Comparison of ENCODE assay signal across 13 cellular contexts in the genomic region with DNA sequence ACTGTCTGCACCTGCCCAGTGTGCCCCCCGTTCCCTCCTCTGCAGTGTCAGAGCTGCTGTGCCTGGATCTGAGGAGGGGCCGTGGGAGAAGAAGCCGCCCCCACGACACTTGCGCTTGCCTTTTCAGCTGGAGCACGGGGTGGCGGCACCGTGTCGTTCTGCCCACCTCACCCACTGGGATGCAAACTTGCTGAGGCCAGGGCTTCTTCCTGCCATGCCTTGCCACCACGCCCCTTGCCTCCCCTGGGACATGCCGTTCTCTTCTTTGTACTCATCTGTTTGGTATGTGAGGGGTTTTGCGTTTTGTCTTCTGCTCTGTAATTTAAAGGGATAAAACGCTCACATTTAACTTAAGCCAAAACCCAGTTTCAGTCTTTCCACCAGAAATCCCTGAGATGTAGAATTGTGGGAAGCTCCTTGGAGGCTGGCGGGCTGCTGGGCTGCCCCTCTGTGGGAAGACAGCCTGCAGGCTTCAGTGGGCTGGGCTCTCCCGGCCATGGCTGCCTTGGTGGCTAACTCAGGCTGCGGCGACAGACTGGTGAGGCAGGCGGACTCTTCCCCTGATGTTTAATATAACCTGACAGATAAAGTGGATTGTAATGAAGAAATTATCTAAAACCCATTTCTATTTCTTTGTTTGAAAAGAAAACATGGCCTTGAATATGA.
DNase-seq lines count a peak whose midpoint lies in the region; ATAC-seq, FAIRE-seq and TF ChIP-seq lines count a peak whose summit lies in the region.
"Had no signal": no experiment of that assay in that cellular context is flagged by ENCODE, and none has a peak within 500 bp of the region (broad histone marks: within the 10 kb centered on the region; RNA-seq: fewer than 3 reads in every experiment).

No MANE protein-coding gene starts in this region.

- H3K27me3 Mint-ChIP-seq in WTC11 (ENCODE audit: low read depth) = no peaks in the 10 kb centered on the region
- H3K27me3 Mint-ChIP-seq: CD4-positive, alpha-beta memory T cell had no signal

- 96% methylated on average over 18 of the region's 18 CpGs for WGBS in HepG2 (ENCODE audit: low lambda C conversion rate)
- WGBS in right lobe of liver (ENCODE audit: insufficient coverage, low coverage, low lambda C conversion rate, missing lambda C conversion rate) = 97% methylated on average over 7 of the region's 18 CpGs

- intact Hi-C loops in HepG2 (cut with micrococcal nuclease; ENCODE audit: unreplicated experiment) = no loop called here
- intact Hi-C loops in right lobe of liver (cut with DNase I) = no loop called here

- in situ Hi-C loops in HepG2 (cut with HindIII; ENCODE audit: extremely low pct_ligation_motif_present, low pct_unique_long_range_greater_than_20kb) (no loop called here), GM13976 (cut with MboI; ENCODE audit: low sequenced_read_pairs, unreplicated experiment) (no loop called here)

- no TSS peak for BruUV-seq in HepG2 (replicated peaks; lab: Mats Ljungman, UMichigan)

- POLR2A ChIA-PET in HepG2 (lab: Yijun Ruan, JAX) = no interaction called here
- POLR2A ChIA-PET in WTC11 (lab: Charles Lee) = interaction anchor here (0.6 kb wide), 1 partner anchor 28 kb away, joined by 4 read pairs; no protein-coding TSS in a partner anchor

- ATAC-seq in HepG2 (no peak), right lobe of liver (no peak), WTC11 (no peak), GM18520 (IDR thresholded peaks at IDR 0.05; ENCODE audit: unreplicated experiment) (no peak)
- ATAC-seq: left cardiac atrium had no signal

- no peak overlapping the region for H3K9ac ChIP-seq in HepG2 (ENCODE audit: insufficient read depth, low read depth, low read length)
- peak overlapping the region; percentile 61 for H3K9ac ChIP-seq in keratinocyte (ENCODE audit: control insufficient read depth, extremely low read depth, insufficient read depth, low read length)

- TF ChIP-seq EP300 in HepG2 (IDR thresholded peaks at IDR 0.05; ENCODE audit: low read depth in 2 of 2, low read length in 2 of 2) (no peak), HepG2 (CRISPR knock-in tag; IDR thresholded peaks at IDR 0.05; ENCODE audit: borderline replicate concordance) (no peak)

- H3K4me1 Mint-ChIP-seq in WTC11 = peaks cover 21% of the 10 kb centered on the region

- TF ChIP-seq CTCF in HepG2 (CRISPR knock-in tag; IDR thresholded peaks at IDR 0.05) (no peak), right lobe of liver (IDR thresholded peaks at IDR 0.05) (no peak), WTC11 (IDR thresholded peaks at IDR 0.05) (no peak), keratinocyte (optimal IDR thresholded peaks at IDR 0.05 in 1 of 3, IDR thresholded peaks at IDR 0.05 in 1 of 3, conservative IDR thresholded peaks at IDR 0.05 in 1 of 3; ENCODE audit: extremely low read depth in 1 of 3, insufficient read depth in 2 of 3, low read length in 3 of 3) (peak in 1 of 3 experiments; percentile 57), GM13976 (IDR thresholded peaks at IDR 0.05; ENCODE audit: borderline replicate concordance, control extremely low read depth, extremely low read depth, insufficient read depth, missing control alignments) (no peak)

- H3K27me3 ChIP-seq in HepG2 (ENCODE audit: control insufficient read depth in 1 of 2, insufficient read depth in 2 of 2, low read length in 2 of 2) (no peaks in the 10 kb centered on the region), right lobe of liver (no peaks in the 10 kb centered on the region), keratinocyte (ENCODE audit: control insufficient read depth, extremely low read depth, insufficient read depth, low read length) (no peaks in the 10 kb centered on the region)
- H3K27me3 ChIP-seq: sigmoid colon had no signal

- peaks cover 11% of the 10 kb centered on the region for H3K9me3 Mint-ChIP-seq in WTC11
- H3K9me3 Mint-ChIP-seq: activated T-helper 1 cell treated with anti-CD3 and anti-CD28 coated beads, Interleukin-12 subunit alpha, Interleukin-12 subunit beta, Interleukin-2, Interleukin-4 antibody, amounts not matched to agents 30 ng/mL and 10 ng/mL and 1 ng/mL, durations not matched to agents 14 hours and 24 hours and 36 hours; CD4-positive, alpha-beta memory T cell had no signal

- FAIRE-seq in HepG2 (lab: Jason Lieb, UNC) (no peak), keratinocyte (lab: Jason Lieb, UNC) (peak; percentile 63)

- dilution Hi-C loops in keratinocyte (cut with MboI; ENCODE audit: extremely low pct_ligation_motif_present, low sequenced_read_pairs) = no loop called here

- H3K4me3 Mint-ChIP-seq in WTC11 = no peak overlapping the region
- H3K4me3 Mint-ChIP-seq: activated T-helper 1 cell treated with anti-CD3 and anti-CD28 coated beads, Interleukin-12 subunit alpha, Interleukin-12 subunit beta, Interleukin-2, Interleukin-4 antibody, amounts not matched to agents 30 ng/mL and 10 ng/mL and 1 ng/mL, durations not matched to agents 14 hours and 24 hours and 36 hours; CD4-positive, alpha-beta memory T cell had no signal

- H3K36me3 Mint-ChIP-seq in WTC11 = peaks cover 6% of the 10 kb centered on the region

- H3K4me1 ChIP-seq in HepG2 (ENCODE audit: insufficient read depth, low read length) (no peaks in the 10 kb centered on the region), right lobe of liver (peaks cover 0 to 6% (median 0%) of the 10 kb centered on the region in 4 donors), keratinocyte (ENCODE audit: control insufficient read depth, extremely low read depth, insufficient read depth, low read length) (peaks cover 51% of the 10 kb centered on the region)

- no peaks in the 10 kb centered on the region for H3K9me1 ChIP-seq in keratinocyte (ENCODE audit: control insufficient read depth, extremely low read depth, insufficient read depth, low read length)

- CTCF ChIA-PET in HepG2 (lab: Yijun Ruan, JAX; ENCODE audit: low intra/inter-chr PET ratio, low total read pairs) (no interaction called here), WTC11 (lab: Charles Lee) (no interaction called here)

- H3K79me2 ChIP-seq in HepG2 (ENCODE audit: insufficient read depth, low read length) (peaks cover 11% of the 10 kb centered on the region), keratinocyte (ENCODE audit: control insufficient read depth, insufficient read depth, low read length) (peaks cover 45% of the 10 kb centered on the region)

- H3K4me2 ChIP-seq in HepG2 (ENCODE audit: low read depth, low read length) = no peak overlapping the region
- H3K4me2 ChIP-seq in keratinocyte (ENCODE audit: control insufficient read depth, extremely low read depth, insufficient read depth, low read depth, low read length) = peak overlapping the region; percentile 61

- no peak for TF ChIP-seq RAD21 in HepG2 (CRISPR knock-in tag; IDR thresholded peaks at IDR 0.05)

- H3K36me3 ChIP-seq in HepG2 (replicated peaks in 1 of 2; ENCODE audit: control insufficient read depth in 1 of 2, insufficient read depth in 2 of 2, low read length in 2 of 2) (peaks cover 2 to 16% of the 10 kb centered on the region in 2 experiments; a peak in 1 of 5 replicates), right lobe of liver (no peaks in the 10 kb centered on the region), keratinocyte (ENCODE audit: control insufficient read depth in 2 of 2, extremely low read depth in 1 of 2, insufficient read depth in 2 of 2, low read length in 2 of 2) (peaks cover 2 to 10% of the 10 kb centered on the region in 2 experiments)
- H3K36me3 ChIP-seq: sigmoid colon had no signal

- H4K20me1 ChIP-seq in HepG2 (ENCODE audit: insufficient read depth, low read length) (peaks cover 10% of the 10 kb centered on the region; the same call in 1 of the 2 replicates), keratinocyte (ENCODE audit: control insufficient read depth, extremely low read depth, insufficient read depth, low read length) (no peaks in the 10 kb centered on the region)

- TF ChIP-seq POLR2A in HepG2 (IDR thresholded peaks at IDR 0.05; ENCODE audit: insufficient read depth in 1 of 2, low read depth in 2 of 2, low read length in 2 of 2) = no peak
- TF ChIP-seq POLR2A in right lobe of liver (IDR thresholded peaks at IDR 0.05) = no peak

- DNase-seq in HepG2 (ENCODE audit: low spot score) (no peak), right lobe of liver (no peak), WTC11 (ENCODE audit: low spot score) (no peak), keratinocyte (ENCODE audit: low read depth, low spot score) (peak; percentile 30), NCI-H1417 treated with DMSO at 0.1 percent for 48 hours (lab: John Stamatoyannopoulos, UW) (no peak), HuH-7.5 (ENCODE audit: low spot score) (no peak), GM13976 (ENCODE audit: low spot score) (no peak)
- DNase-seq: CD4-positive, alpha-beta memory T cell; left cardiac atrium; NCI-H345; sigmoid colon had no signal

- no peaks in the 10 kb centered on the region for H3K9me3 ChIP-seq in HepG2 (ENCODE audit: low read length)
- no peaks in the 10 kb centered on the region for H3K9me3 ChIP-seq in right lobe of liver
- H3K9me3 ChIP-seq in keratinocyte (ENCODE audit: control insufficient read depth, low read depth, low read length) = no peaks in the 10 kb centered on the region
- H3K9me3 ChIP-seq: sigmoid colon had no signal

- H3K27ac ChIP-seq in HepG2 (ENCODE audit: extremely low read length, insufficient read depth, low read length) (no peak overlapping the region), right lobe of liver (no peak overlapping the region), keratinocyte (ENCODE audit: control insufficient read depth, insufficient read depth, low read length) (peak overlapping the region; percentile 82)

- no peak overlapping the region for H2AFZ ChIP-seq in HepG2 (ENCODE audit: low read length)
- H2AFZ ChIP-seq in keratinocyte (ENCODE audit: control insufficient read depth, low read length) = no peak overlapping the region

- peak overlapping the region; percentile 35; the same call in 1 of the 2 replicates for H3K27ac Mint-ChIP-seq in WTC11
- H3K27ac Mint-ChIP-seq: activated T-helper 1 cell treated with anti-CD3 and anti-CD28 coated beads, Interleukin-12 subunit alpha, Interleukin-12 subunit beta, Interleukin-2, Interleukin-4 antibody, amounts not matched to agents 30 ng/mL and 10 ng/mL and 1 ng/mL, durations not matched to agents 14 hours and 24 hours and 36 hours had no signal

- H3K4me3 ChIP-seq in HepG2 (replicated peaks in 1 of 3; ENCODE audit: insufficient read depth in 1 of 3, low read depth in 2 of 3, low read length in 3 of 3) = no peak overlapping the region
- H3K4me3 ChIP-seq in right lobe of liver = no peak overlapping the region
- H3K4me3 ChIP-seq in keratinocyte (ENCODE audit: control insufficient read depth in 2 of 3, extremely low read depth in 1 of 3, insufficient read depth in 2 of 3, low read depth in 1 of 3, low read length in 3 of 3) = peak overlapping the region in 2 of 3 experiments; percentile 2 to 4
- H3K4me3 ChIP-seq: sigmoid colon had no signal

TF ChIP-seq in WTC11, 78 proteins besides CTCF, POLR2A, EP300 and RAD21 (continues in another document):
- TF ChIP-seq NFE2L1 (CRISPR knock-in tag; IDR thresholded peaks at IDR 0.05) = no peak
- no peak for TF ChIP-seq ZNF263 (CRISPR knock-in tag; IDR thresholded peaks at IDR 0.05; ENCODE audit: low read depth)

Comparison
In these comparisons a context has a peak if more than half of its experiments do, and no peak if none do; other contexts are left out.
1. H3K4me3 ChIP-seq: peak in keratinocyte (2 of 3); none in HepG2 (0 of 3) and right lobe of liver (0 of 3).